In genomic region chr17:78737332-78737731, GRCh38 we compare ENCODE assay signal across 8 cellular contexts. TPM values are rescaled to one million over a fixed set of nuclear protein-coding genes. Genes with fewer than 3 reads are reported as not detected.
DNase-seq lines count a peak whose midpoint lies in the region; ATAC-seq lines count a peak whose summit lies in the region.

No MANE protein-coding gene starts in this region.

- H3K4me2 ChIP-seq in GM23248 (ENCODE audit: unreplicated experiment), result peak overlapping the region; percentile 3

- peaks cover 95% of the 10 kb centered on the region for H3K79me2 ChIP-seq in GM23248 (ENCODE audit: insufficient read depth)

- H3K9me3 ChIP-seq in GM23248 (ENCODE audit: low read depth), result no peaks in the 10 kb centered on the region

- DNase-seq in ACHN (peak; percentile 69), GM23248 (peak; percentile 90), SW480 (ENCODE audit: low spot score) (peak; percentile 55), glomerular visceral epithelial cell (ENCODE audit: extremely low spot score) (peak; percentile 18), NCI-H526 (lab: John Stamatoyannopoulos, UW) (no peak), DMS153 (lab: John Stamatoyannopoulos, UW) (no peak), activated gamma-delta T cell treated with Interleukin-2 at 50 U/mL for 16 hours (no peak)

- H4K20me1 ChIP-seq in GM23248 (ENCODE audit: insufficient read depth), result no peaks in the 10 kb centered on the region; the same call in 1 of the 2 replicates

- peaks cover 13% of the 10 kb centered on the region for H3F3A ChIP-seq in GM23248 (ENCODE audit: insufficient read depth)

- ATAC-seq in HG02884 (IDR thresholded peaks at IDR 0.05; ENCODE audit: unreplicated experiment), result no peak

- H2AFZ ChIP-seq in GM23248, result no peak overlapping the region

- no peak overlapping the region for H3K4me3 ChIP-seq in GM23248

- H3K9ac ChIP-seq in GM23248, result no peak overlapping the region

- no peaks in the 10 kb centered on the region for H3K9me2 ChIP-seq in GM23248 (ENCODE audit: insufficient read depth)

- H3K27ac ChIP-seq in GM23248, result peak overlapping the region; percentile 8

- H3K4me1 ChIP-seq in GM23248 (ENCODE audit: insufficient read depth), result peaks cover 31% of the 10 kb centered on the region

- no peaks in the 10 kb centered on the region for H3K27me3 ChIP-seq in GM23248 (replicated peaks; ENCODE audit: insufficient read depth)

- H3K36me3 ChIP-seq in GM23248 (ENCODE audit: low read depth), result no peaks in the 10 kb centered on the region

- in situ Hi-C loops in ACHN (cut with HindIII; ENCODE audit: low pct_ligation_motif_present, low pct_unique_long_range_greater_than_20kb, low sequenced_read_pairs), result no loop called here
- in situ Hi-C loops in GM23248 (cut with MboI), result loop anchor here (10.0 kb wide), 1 partner anchor 57 kb away; no protein-coding TSS in a partner anchor

- WGBS in GM23248 (ENCODE audit: low coverage in 1 of 2, low lambda C conversion rate in 2 of 2, missing lambda C conversion rate in 2 of 2), 2 experiments, result 2 to 5% methylated on average over 2 of the region's 2 CpGs

RNA-seq across cellular contexts. Expression of gene CYTH1, which starts 44.7 kb away (rescaled TPM):
- 10.4 and 16.8 TPM in 2 replicates for total RNA-seq in GM23248 (2014; rRNA removed; shearing (Covaris generic))
- polyA plus RNA-seq in GM23248 (2016; fragmentation: Nextera tagmentation; extraction: Ambion mirVana), result 11.7 TPM in 2 replicates

Comparison
In these comparisons a context has a peak if more than half of its experiments do, and no peak if none do; other contexts are left out.
1. DNase-seq: peak in ACHN (single experiment), GM23248 (single experiment), SW480 (single experiment) and glomerular visceral epithelial cell (single experiment); none in NCI-H526 (0 of 2), DMS153 (single experiment) and activated gamma-delta T cell treated with Interleukin-2 at 50 U/mL for 16 hours (single experiment).